Comparison of ENCODE assay signal across 33 cellular contexts in genomic region chr2:32051836-32052439, GRCh38.
"Had no signal": no experiment of that assay in that cellular context is flagged by ENCODE, and none has a peak within 500 bp of the region (broad histone marks: within the 10 kb centered on the region; RNA-seq: fewer than 3 reads in every experiment).

No MANE protein-coding gene starts in this region.

- H3K4me1 Mint-ChIP-seq: activated CD4-positive, alpha-beta memory T cell treated with anti-CD3 and anti-CD28 coated beads, Interleukin-2, amount 10 ng/mL, durations not matched to agents 7 days and 5 days; activated CD8-positive, alpha-beta memory T cell treated with anti-CD3 and anti-CD28 coated beads, Interleukin-2, amount 10 ng/mL, durations not matched to agents 7 days and 5 days; activated naive CD4-positive, alpha-beta T cell treated with anti-CD3 and anti-CD28 coated beads, Interleukin-2, amount 10 ng/mL, durations not matched to agents 7 days and 5 days had no signal

- DNase-seq: activated CD4-positive, alpha-beta memory T cell treated with anti-CD3 and anti-CD28 coated beads, Interleukin-2, amount 10 ng/mL, durations not matched to agents 7 days and 5 days; activated CD4-positive, alpha-beta T cell treated with anti-CD3 and anti-CD28 coated beads for 1 hour; activated CD4-positive, alpha-beta T cell treated with anti-CD3 and anti-CD28 coated beads for 48 hours; activated CD4-positive, CD25-positive, alpha-beta regulatory T cell; activated CD8-positive, alpha-beta memory T cell treated with anti-CD3 and anti-CD28 coated beads for 24 hours; activated CD8-positive, alpha-beta memory T cell treated with anti-CD3 and anti-CD28 coated beads, Interleukin-2, amount 10 ng/mL, durations not matched to agents 7 days and 5 days; activated CD8-positive, alpha-beta memory T cell treated with anti-CD3 and anti-CD28 coated beads, Interleukin-2, amount 50 U/mL, for 48 hours; activated effector memory CD4-positive, alpha-beta T cell treated with Interleukin-2 at 50 U/mL for 16 hours; activated naive CD4-positive, alpha-beta T cell treated with anti-CD3 and anti-CD28 coated beads, Interleukin-2, amount 10 ng/mL, durations not matched to agents 7 days and 5 days; activated naive CD8-positive, alpha-beta T cell treated with anti-CD3 and anti-CD28 coated beads for 36 hours; activated T-cell treated with anti-CD3 and anti-CD28 coated beads, Interleukin-2, amount 50 U/mL, for 48 hours; amniotic stem cell; aorta; brain microvascular endothelial cell; central memory CD4-positive, alpha-beta T cell; Kasumi-1; MG63; NCI-H1048; NCI-H1105 treated with DMSO at 0.1 percent for 48 hours; NCI-H1436; NCI-H1694; NCI-H1930; NCI-H2081 treated with DMSO at 0.1 percent for 48 hours; NCI-H345; NCI-H526; NCI-H748 treated with DMSO at 0.1 percent for 48 hours; PC-9; Right ventricle myocardium superior; SW 1271; T-helper 1 cell; T-helper 2 cell; T-helper 9 cell; WERI-Rb-1 had no signal

- H3K4me3 ChIP-seq: MG63, PC-9 had no signal

- H3K36me3 Mint-ChIP-seq: activated CD8-positive, alpha-beta memory T cell treated with anti-CD3 and anti-CD28 coated beads, Interleukin-2, amount 10 ng/mL, durations not matched to agents 7 days and 5 days; activated naive CD4-positive, alpha-beta T cell treated with anti-CD3 and anti-CD28 coated beads, Interleukin-2, amount 10 ng/mL, durations not matched to agents 7 days and 5 days; activated naive CD8-positive, alpha-beta T cell treated with anti-CD3 and anti-CD28 coated beads for 36 hours had no signal

- H3K27me3 Mint-ChIP-seq: activated CD4-positive, alpha-beta memory T cell treated with anti-CD3 and anti-CD28 coated beads, Interleukin-2, amount 10 ng/mL, durations not matched to agents 7 days and 5 days; activated CD8-positive, alpha-beta memory T cell treated with anti-CD3 and anti-CD28 coated beads, Interleukin-2, amount 10 ng/mL, durations not matched to agents 7 days and 5 days; activated naive CD8-positive, alpha-beta T cell treated with anti-CD3 and anti-CD28 coated beads for 36 hours had no signal

- H3K27ac ChIP-seq: brain microvascular endothelial cell, PC-9, WERI-Rb-1 had no signal

- H3K9me3 Mint-ChIP-seq: activated CD4-positive, alpha-beta memory T cell treated with anti-CD3 and anti-CD28 coated beads, Interleukin-2, amount 10 ng/mL, durations not matched to agents 7 days and 5 days; activated naive CD4-positive, alpha-beta T cell treated with anti-CD3 and anti-CD28 coated beads, Interleukin-2, amount 10 ng/mL, durations not matched to agents 7 days and 5 days; activated naive CD8-positive, alpha-beta T cell treated with anti-CD3 and anti-CD28 coated beads for 36 hours had no signal

- H3K4me3 Mint-ChIP-seq: activated CD4-positive, alpha-beta memory T cell treated with anti-CD3 and anti-CD28 coated beads, Interleukin-2, amount 10 ng/mL, durations not matched to agents 7 days and 5 days; activated CD8-positive, alpha-beta memory T cell treated with anti-CD3 and anti-CD28 coated beads, Interleukin-2, amount 10 ng/mL, durations not matched to agents 7 days and 5 days; activated naive CD4-positive, alpha-beta T cell treated with anti-CD3 and anti-CD28 coated beads, Interleukin-2, amount 10 ng/mL, durations not matched to agents 7 days and 5 days; activated naive CD8-positive, alpha-beta T cell treated with anti-CD3 and anti-CD28 coated beads for 36 hours had no signal

- ATAC-seq: activated CD8-positive, alpha-beta memory T cell treated with anti-CD3 and anti-CD28 coated beads, Interleukin-2, amount 10 ng/mL, durations not matched to agents 7 days and 5 days had no signal

- H3K9me3 ChIP-seq: MG63 had no signal

- H3K4me2 ChIP-seq: PC-9 had no signal

- H3K27me3 ChIP-seq: brain microvascular endothelial cell, MG63 had no signal

- H2AFZ ChIP-seq: PC-9 had no signal

- H3K27ac Mint-ChIP-seq: activated CD4-positive, alpha-beta memory T cell treated with anti-CD3 and anti-CD28 coated beads, Interleukin-2, amount 10 ng/mL, durations not matched to agents 7 days and 5 days; activated CD8-positive, alpha-beta memory T cell treated with anti-CD3 and anti-CD28 coated beads, Interleukin-2, amount 10 ng/mL, durations not matched to agents 7 days and 5 days; activated naive CD4-positive, alpha-beta T cell treated with anti-CD3 and anti-CD28 coated beads, Interleukin-2, amount 10 ng/mL, durations not matched to agents 7 days and 5 days; activated naive CD8-positive, alpha-beta T cell treated with anti-CD3 and anti-CD28 coated beads for 36 hours had no signal

- H3K36me3 ChIP-seq: brain microvascular endothelial cell, MG63, WERI-Rb-1 had no signal
